In genomic region chr2:231644426-231644825, GRCh38 we compare ENCODE assay signal across 2 cellular contexts.
TF ChIP-seq lines count a peak whose summit lies in the region.

No MANE protein-coding gene starts in this region.

TF ChIP-seq in HepG2, 621 proteins besides CTCF, POLR2A, EP300 and RAD21:
- TF ChIP-seq PLRG1 (conservative IDR thresholded peaks at IDR 0.05) = no peak
- no peak for TF ChIP-seq KAT7 (CRISPR knock-in tag; IDR thresholded peaks at IDR 0.05; ENCODE audit: borderline replicate concordance)
- no peak for TF ChIP-seq GPBP1L1 (CRISPR knock-in tag; IDR thresholded peaks at IDR 0.05)
- TF ChIP-seq TFE3 (CRISPR knock-in tag; IDR thresholded peaks at IDR 0.05) = no peak
- no peak for TF ChIP-seq HBP1 (CRISPR knock-in tag; IDR thresholded peaks at IDR 0.05; ENCODE audit: low read depth)

TF ChIP-seq in HEK293T, 16 proteins besides CTCF, POLR2A, EP300 and RAD21:
- TF ChIP-seq ARNT (IDR thresholded peaks at IDR 0.05) = no peak
- no peak for TF ChIP-seq PKNOX1 (IDR thresholded peaks at IDR 0.05)
- TF ChIP-seq FOXA1 (IDR thresholded peaks at IDR 0.05) = no peak
- TF ChIP-seq HDGF (IDR thresholded peaks at IDR 0.05; ENCODE audit: borderline replicate concordance) = no peak
- no peak for TF ChIP-seq SP1 (IDR thresholded peaks at IDR 0.05)
- TF ChIP-seq FOXK2 (IDR thresholded peaks at IDR 0.05) = no peak
- TF ChIP-seq L3MBTL2 (conservative IDR thresholded peaks at IDR 0.05) = no peak
- TF ChIP-seq SUZ12 (IDR thresholded peaks at IDR 0.05) = no peak
- no peak for TF ChIP-seq BHLHE40 (IDR thresholded peaks at IDR 0.05; ENCODE audit: borderline replicate concordance)
- no peak for TF ChIP-seq CTBP1 (IDR thresholded peaks at IDR 0.05; ENCODE audit: borderline replicate concordance)
- TF ChIP-seq ELF4 (IDR thresholded peaks at IDR 0.05) = no peak
- TF ChIP-seq LEF1 (IDR thresholded peaks at IDR 0.05; ENCODE audit: borderline replicate concordance) = no peak
- TF ChIP-seq ZNF384 (IDR thresholded peaks at IDR 0.05) = no peak
